In genomic region chr10:43866712-43867111, GRCh38 we compare ENCODE assay signal across 21 cellular contexts.
"Had no signal": no experiment of that assay in that cellular context is flagged by ENCODE, and none has a peak within 500 bp of the region (broad histone marks: within the 10 kb centered on the region; RNA-seq: fewer than 3 reads in every experiment).

No MANE protein-coding gene starts in this region.

- H3K27ac ChIP-seq: body of pancreas, RWPE1, SJCRH30 had no signal

- H3K4me1 ChIP-seq: SJCRH30 had no signal

- ATAC-seq: activated CD4-positive, CD25-positive, alpha-beta regulatory T cell treated with anti-CD3 and anti-CD28 coated beads, Interleukin-2, amount 50 U/mL, for 24 hours; activated CD8-positive, alpha-beta T cell treated with anti-CD3 and anti-CD28 coated beads for 36 hours; activated naive CD4-positive, alpha-beta T cell treated with anti-CD3 and anti-CD28 coated beads, Interleukin-2, amount 50 U/mL, for 72 hours; activated naive CD8-positive, alpha-beta T cell treated with anti-CD3 and anti-CD28 coated beads, Interleukin-2, amount 50 U/mL, for 24 hours; body of pancreas had no signal

- H3K36me3 ChIP-seq: ascending aorta, Peyer's patch, SJCRH30 had no signal

- H3K9me3 ChIP-seq: ascending aorta, body of pancreas, Peyer's patch, SJCRH30 had no signal

- H3K4me3 ChIP-seq: ascending aorta, body of pancreas, Peyer's patch, SJCRH30 had no signal

- DNase-seq: activated CD4-positive, alpha-beta T cell treated with anti-CD3 and anti-CD28 coated beads for 4 hours; activated CD8-positive, alpha-beta T cell treated with anti-CD3 and anti-CD28 coated beads for 36 hours; activated effector memory CD4-positive, alpha-beta T cell treated with anti-CD3 and anti-CD28 coated beads, Interleukin-2, amount 50 U/mL, for 16 hours; activated naive CD4-positive, alpha-beta T cell treated with Interleukin-2 at 50 U/mL for 16 hours; activated naive CD8-positive, alpha-beta T cell treated with anti-CD3 and anti-CD28 coated beads, Interleukin-2, amount 50 U/mL, for 24 hours; activated T-cell treated with anti-CD3 and anti-CD28 coated beads, Interleukin-2, amount 50 U/mL, for 24 hours; amniotic stem cell; body of pancreas; KG1; NCI-H1048; NCI-H1694 treated with DMSO at 0.1 percent for 48 hours; NCI-H2081; NCI-H446; NCI-H524; Peyer's patch; Right ventricle myocardium superior; SJCRH30 had no signal

- H3K27me3 ChIP-seq: ascending aorta, body of pancreas, Peyer's patch, SJCRH30 had no signal
